20 cellular contexts compared by ENCODE assay signal in genomic region chr12:1842183-1842904, GRCh38. TPM values are rescaled to one million over a fixed set of nuclear protein-coding genes. Genes with fewer than 3 reads are reported as not detected.
DNase-seq lines count a peak whose midpoint lies in the region; ATAC-seq, FAIRE-seq and TF ChIP-seq lines count a peak whose summit lies in the region.
"Had no signal": no experiment of that assay in that cellular context is flagged by ENCODE, and none has a peak within 500 bp of the region (broad histone marks: within the 10 kb centered on the region; RNA-seq: fewer than 3 reads in every experiment).

No MANE protein-coding gene starts in this region.

- H3K27ac Mint-ChIP-seq in stimulated activated naive B cell treated with anti-CD40 and anti-IgM and Interleukin-4, amounts not matched to agents 10 μg/mL and 1 μg/mL and 100 μg/mL, for 72 hours = no peak overlapping the region
- H3K27ac Mint-ChIP-seq: activated CD4-positive, alpha-beta memory T cell treated with anti-CD3 and anti-CD28 coated beads, Interleukin-2, amount 10 ng/mL, durations not matched to agents 7 days and 5 days; activated T-helper 17 cell treated with anti-CD3 and anti-CD28 coated beads, Interleukin-2, amount 50 U/mL, for 72 hours had no signal

- no peak overlapping the region for H3K27ac ChIP-seq in kidney (ENCODE audit: low read depth in 2 of 2, low read length in 2 of 2)
- H3K27ac ChIP-seq: left ventricle myocardium inferior, PC-9, stomach had no signal

- no peak overlapping the region for H3K9ac ChIP-seq in kidney (ENCODE audit: low read length in 2 of 2)
- H3K9ac ChIP-seq: SK-N-SH had no signal

- H3K36me3 ChIP-seq in kidney (ENCODE audit: control insufficient read depth in 1 of 2, insufficient read depth in 2 of 2, low read length in 2 of 2) = no peaks in the 10 kb centered on the region
- H3K36me3 ChIP-seq: left ventricle myocardium inferior, stomach had no signal

- no peaks in the 10 kb centered on the region for H3K9me3 ChIP-seq in kidney (ENCODE audit: control insufficient read depth in 1 of 2, low read length in 2 of 2)
- H3K9me3 ChIP-seq: left ventricle myocardium inferior, SK-N-SH, stomach had no signal

- H3K4me1 Mint-ChIP-seq in stimulated activated naive B cell treated with anti-CD40 and anti-IgM and Interleukin-4, amounts not matched to agents 10 μg/mL and 1 μg/mL and 100 μg/mL, for 72 hours = peaks cover 16 to 34% of the 10 kb centered on the region in 2 donors
- H3K4me1 Mint-ChIP-seq: activated CD4-positive, alpha-beta memory T cell treated with anti-CD3 and anti-CD28 coated beads, Interleukin-2, amount 10 ng/mL, durations not matched to agents 7 days and 5 days; activated T-helper 17 cell treated with anti-CD3 and anti-CD28 coated beads, Interleukin-2, amount 50 U/mL, for 72 hours; central memory CD8-positive, alpha-beta T cell had no signal

- intact Hi-C loops in kidney (cut with DNase I) = no loop called here

- H3K4me3 Mint-ChIP-seq in stimulated activated naive B cell treated with anti-CD40 and anti-IgM and Interleukin-4, amounts not matched to agents 10 μg/mL and 1 μg/mL and 100 μg/mL, for 72 hours = no peak overlapping the region
- H3K4me3 Mint-ChIP-seq: activated CD4-positive, alpha-beta memory T cell treated with anti-CD3 and anti-CD28 coated beads, Interleukin-2, amount 10 ng/mL, durations not matched to agents 7 days and 5 days; activated T-helper 17 cell treated with anti-CD3 and anti-CD28 coated beads, Interleukin-2, amount 50 U/mL, for 72 hours; central memory CD8-positive, alpha-beta T cell had no signal

- no peaks in the 10 kb centered on the region for H3K9me3 Mint-ChIP-seq in stimulated activated naive B cell treated with anti-CD40 and anti-IgM and Interleukin-4, amounts not matched to agents 10 μg/mL and 1 μg/mL and 100 μg/mL, for 72 hours
- H3K9me3 Mint-ChIP-seq: activated CD4-positive, alpha-beta memory T cell treated with anti-CD3 and anti-CD28 coated beads, Interleukin-2, amount 10 ng/mL, durations not matched to agents 7 days and 5 days; activated T-helper 17 cell treated with anti-CD3 and anti-CD28 coated beads, Interleukin-2, amount 50 U/mL, for 72 hours; central memory CD8-positive, alpha-beta T cell had no signal

- no peaks in the 10 kb centered on the region for H3K4me1 ChIP-seq in kidney (ENCODE audit: control insufficient read depth in 1 of 2, insufficient read depth in 1 of 2, low read depth in 1 of 2, low read length in 2 of 2)
- H3K4me1 ChIP-seq: left ventricle myocardium inferior, stomach had no signal

- H3K27me3 Mint-ChIP-seq in stimulated activated naive B cell treated with anti-CD40 and anti-IgM and Interleukin-4, amounts not matched to agents 10 μg/mL and 1 μg/mL and 100 μg/mL, for 72 hours = peaks cover 0 to 9% of the 10 kb centered on the region in 2 donors

- DNase-seq in activated effector memory CD4-positive, alpha-beta T cell treated with anti-CD3 and anti-CD28 coated beads, Interleukin-2, amount 50 U/mL, for 16 hours = peak; percentile 46
- no peak for DNase-seq in activated effector memory CD4-positive, alpha-beta T cell treated with Interleukin-2 at 50 U/mL for 16 hours
- DNase-seq in NOMO-1 treated with DMSO at 0.1 percent for 48 hours (lab: John Stamatoyannopoulos, UW; ENCODE audit: unreplicated experiment) (peak; percentile 84), kidney (peak; percentile 66), NCI-H1092 treated with DMSO at 0.1 percent for 48 hours (lab: John Stamatoyannopoulos, UW) (no peak)
- DNase-seq in stimulated activated naive B cell treated with anti-CD40 and anti-IgM and Interleukin-4, amounts not matched to agents 10 μg/mL and 1 μg/mL and 100 μg/mL, for 72 hours = peak; percentile 35
- DNase-seq in effector CD4-positive, alpha-beta T cell = no peak
- DNase-seq: activated CD4-positive, alpha-beta memory T cell treated with anti-CD3 and anti-CD28 coated beads, Interleukin-2, amount 10 ng/mL, durations not matched to agents 7 days and 5 days; left ventricle myocardium inferior; NCI-H1930; NCI-H524; PC-9; SK-N-SH; stomach had no signal

- no peak for FAIRE-seq in kidney (lab: Jason Lieb, UNC)
- FAIRE-seq: TTC549 had no signal

- no peak overlapping the region for H3K4me3 ChIP-seq in kidney (ENCODE audit: low read length in 2 of 2)
- H3K4me3 ChIP-seq: left ventricle myocardium inferior, PC-9, stomach had no signal

- ATAC-seq in stimulated activated naive B cell treated with anti-CD40 and anti-IgM and Interleukin-4, amounts not matched to agents 10 μg/mL and 1 μg/mL and 100 μg/mL, for 72 hours (replicated peaks) = peak; percentile 81 to 84
- no peak for ATAC-seq in HG02610 (IDR thresholded peaks at IDR 0.05; ENCODE audit: unreplicated experiment)
- ATAC-seq: activated T-helper 17 cell treated with anti-CD3 and anti-CD28 coated beads, Interleukin-2, amount 50 U/mL, for 72 hours had no signal

- H3K36me3 Mint-ChIP-seq in stimulated activated naive B cell treated with anti-CD40 and anti-IgM and Interleukin-4, amounts not matched to agents 10 μg/mL and 1 μg/mL and 100 μg/mL, for 72 hours = no peaks in the 10 kb centered on the region

- no peak for TF ChIP-seq CTCF in kidney (IDR thresholded peaks at IDR 0.05; ENCODE audit: borderline replicate concordance, extremely low read depth, insufficient read depth)

RNA-seq across cellular contexts. Expression of gene LRTM2, which starts 22.0 kb away (rescaled TPM):
- total RNA-seq in kidney = not detected
- polyA plus RNA-seq in kidney (ENCODE audit: insufficient read depth, low read depth, low replicate concordance) = not detected
- total RNA-seq: A673; activated CD4-positive, alpha-beta memory T cell treated with anti-CD3 and anti-CD28 coated beads, Interleukin-2, amount 10 ng/mL, durations not matched to agents 7 days and 5 days; activated T-helper 17 cell treated with anti-CD3 and anti-CD28 coated beads, Interleukin-2, amount 50 U/mL, for 72 hours; left ventricle myocardium inferior; PC-9; pulmonary artery endothelial cell; stomach had no signal
- polyA plus RNA-seq: SK-N-SH had no signal

Comparison
In these comparisons a context has a peak if more than half of its experiments do, and no peak if none do; other contexts are left out.
1. DNase-seq: peak in activated effector memory CD4-positive, alpha-beta T cell treated with anti-CD3 and anti-CD28 coated beads, Interleukin-2, amount 50 U/mL, for 16 hours (single experiment), NOMO-1 treated with DMSO at 0.1 percent for 48 hours (single experiment), kidney (single experiment) and stimulated activated naive B cell treated with anti-CD40 and anti-IgM and Interleukin-4, amounts not matched to agents 10 μg/mL and 1 μg/mL and 100 μg/mL, for 72 hours (single experiment); none in activated effector memory CD4-positive, alpha-beta T cell treated with Interleukin-2 at 50 U/mL for 16 hours (single experiment), effector CD4-positive, alpha-beta T cell (single experiment) and NCI-H1092 treated with DMSO at 0.1 percent for 48 hours (single experiment).